In genomic region chr7:156639426-156640256, GRCh38 we compare ENCODE assay signal across 8 cellular contexts. TPM values are rescaled to one million over a fixed set of nuclear protein-coding genes. Genes with fewer than 3 reads are reported as not detected.
A peak's percentile ranks its signal among the peaks of the same experiment; 100 is the strongest.
DNase-seq lines count a peak whose midpoint lies in the region; ATAC-seq lines count a peak whose summit lies in the region.

No MANE protein-coding gene starts in this region.

- DNase-seq in CD4-positive, CD25-positive, alpha-beta regulatory T cell: no peak
- DNase-seq in activated naive CD8-positive, alpha-beta T cell treated with anti-CD3 and anti-CD28 coated beads, Interleukin-2, amount 50 U/mL, for 24 hours: no peak
- DNase-seq in stimulated activated naive B cell treated with anti-CD40 and anti-IgM and Interleukin-4, amounts not matched to agents 10 μg/mL and 1 μg/mL and 100 μg/mL, for 72 hours: peak; percentile 3
- no peak for DNase-seq in HCEC 1CT

- peak overlapping the region; percentile 92 for H3K27ac ChIP-seq in CD4-positive, CD25-positive, alpha-beta regulatory T cell (ENCODE audit: insufficient read depth, low read length, poor library complexity, severe bottlenecking)

- H3K27me3 Mint-ChIP-seq in CD4-positive, CD25-positive, alpha-beta regulatory T cell: peaks cover 14% of the 10 kb centered on the region
- peaks cover 27% of the 10 kb centered on the region for H3K27me3 Mint-ChIP-seq in activated naive CD8-positive, alpha-beta T cell treated with anti-CD3 and anti-CD28 coated beads, Interleukin-2, amount 50 U/mL, for 24 hours
- H3K27me3 Mint-ChIP-seq in stimulated activated naive B cell treated with anti-CD40 and anti-IgM and Interleukin-4, amounts not matched to agents 10 μg/mL and 1 μg/mL and 100 μg/mL, for 72 hours: peaks cover 0 to 4% of the 10 kb centered on the region in 2 donors

- H3K4me3 ChIP-seq in CD4-positive, CD25-positive, alpha-beta regulatory T cell (ENCODE audit: low read depth, low read length): no peak overlapping the region
- peak overlapping the region; percentile 69 for H3K4me3 ChIP-seq in iPS-15b (ENCODE audit: low read depth, low read length)

- no peak for ATAC-seq in CD4-positive, CD25-positive, alpha-beta regulatory T cell (ENCODE audit: low read depth in 2 of 2)
- ATAC-seq in HG02798 (IDR thresholded peaks at IDR 0.05; ENCODE audit: poor library complexity, unreplicated experiment): peak; percentile 2
- ATAC-seq in activated naive CD8-positive, alpha-beta T cell treated with anti-CD3 and anti-CD28 coated beads, Interleukin-2, amount 50 U/mL, for 24 hours: peak; percentile 12
- peak in 1 of 2 donors; percentile 21 for ATAC-seq in stimulated activated naive B cell treated with anti-CD40 and anti-IgM and Interleukin-4, amounts not matched to agents 10 μg/mL and 1 μg/mL and 100 μg/mL, for 72 hours (replicated peaks)
- no peak for ATAC-seq in HG02885 (IDR thresholded peaks at IDR 0.05; ENCODE audit: poor library complexity, unreplicated experiment)
- no peak for ATAC-seq in HG03045 (IDR thresholded peaks at IDR 0.05; ENCODE audit: unreplicated experiment)

- no peaks in the 10 kb centered on the region for H3K36me3 ChIP-seq in CD4-positive, CD25-positive, alpha-beta regulatory T cell (ENCODE audit: control insufficient read depth, insufficient read depth, low read length)
- H3K36me3 ChIP-seq in iPS-15b (ENCODE audit: control insufficient read depth, insufficient read depth, low read length): no peaks in the 10 kb centered on the region

- no peaks in the 10 kb centered on the region for H3K9me3 ChIP-seq in CD4-positive, CD25-positive, alpha-beta regulatory T cell (ENCODE audit: control insufficient read depth in 2 of 2, low read length in 2 of 2)
- H3K9me3 ChIP-seq in iPS-15b (ENCODE audit: control insufficient read depth, insufficient read depth, low read length): no peaks in the 10 kb centered on the region

- peaks cover 4% of the 10 kb centered on the region for H3K27me3 ChIP-seq in CD4-positive, CD25-positive, alpha-beta regulatory T cell (ENCODE audit: control insufficient read depth, insufficient read depth, low read length)
- H3K27me3 ChIP-seq in iPS-15b (ENCODE audit: control insufficient read depth, insufficient read depth, low read length): peaks cover 4% of the 10 kb centered on the region

- H3K36me3 Mint-ChIP-seq in CD4-positive, CD25-positive, alpha-beta regulatory T cell: no peaks in the 10 kb centered on the region
- peaks cover 8% of the 10 kb centered on the region for H3K36me3 Mint-ChIP-seq in activated naive CD8-positive, alpha-beta T cell treated with anti-CD3 and anti-CD28 coated beads, Interleukin-2, amount 50 U/mL, for 24 hours (ENCODE audit: low read depth)
- peaks cover 8 to 22% of the 10 kb centered on the region in 2 donors for H3K36me3 Mint-ChIP-seq in stimulated activated naive B cell treated with anti-CD40 and anti-IgM and Interleukin-4, amounts not matched to agents 10 μg/mL and 1 μg/mL and 100 μg/mL, for 72 hours

- peak overlapping the region; percentile 68 for H3K9ac ChIP-seq in iPS-15b (ENCODE audit: low read depth, low read length)

- H3K27ac Mint-ChIP-seq in CD4-positive, CD25-positive, alpha-beta regulatory T cell: peak overlapping the region; percentile 54 to 90 (median 88)
- H3K27ac Mint-ChIP-seq in activated naive CD8-positive, alpha-beta T cell treated with anti-CD3 and anti-CD28 coated beads, Interleukin-2, amount 50 U/mL, for 24 hours: peak overlapping the region; percentile 83
- H3K27ac Mint-ChIP-seq in stimulated activated naive B cell treated with anti-CD40 and anti-IgM and Interleukin-4, amounts not matched to agents 10 μg/mL and 1 μg/mL and 100 μg/mL, for 72 hours: peak overlapping the region; percentile 95

- peaks cover 16 to 32% (median 17%) of the 10 kb centered on the region in 4 donors for H3K4me1 Mint-ChIP-seq in CD4-positive, CD25-positive, alpha-beta regulatory T cell
- H3K4me1 Mint-ChIP-seq in activated naive CD8-positive, alpha-beta T cell treated with anti-CD3 and anti-CD28 coated beads, Interleukin-2, amount 50 U/mL, for 24 hours: peaks cover 14% of the 10 kb centered on the region
- peaks cover 10 to 35% of the 10 kb centered on the region in 2 donors for H3K4me1 Mint-ChIP-seq in stimulated activated naive B cell treated with anti-CD40 and anti-IgM and Interleukin-4, amounts not matched to agents 10 μg/mL and 1 μg/mL and 100 μg/mL, for 72 hours

- H3K9me3 Mint-ChIP-seq in CD4-positive, CD25-positive, alpha-beta regulatory T cell: peaks cover 0 to 7% (median 2%) of the 10 kb centered on the region in 7 donors
- peaks cover 14% of the 10 kb centered on the region for H3K9me3 Mint-ChIP-seq in activated naive CD8-positive, alpha-beta T cell treated with anti-CD3 and anti-CD28 coated beads, Interleukin-2, amount 50 U/mL, for 24 hours
- H3K9me3 Mint-ChIP-seq in stimulated activated naive B cell treated with anti-CD40 and anti-IgM and Interleukin-4, amounts not matched to agents 10 μg/mL and 1 μg/mL and 100 μg/mL, for 72 hours: peaks cover 6 to 7% of the 10 kb centered on the region in 2 donors

- peaks cover 18% of the 10 kb centered on the region for H3K4me1 ChIP-seq in CD4-positive, CD25-positive, alpha-beta regulatory T cell (ENCODE audit: control insufficient read depth, insufficient read depth, low read length, poor library complexity, severe bottlenecking)
- H3K4me1 ChIP-seq in iPS-15b (ENCODE audit: control insufficient read depth, insufficient read depth, low read length): peaks cover 9% of the 10 kb centered on the region

- peak overlapping the region; percentile 79 to 90 (median 88) for H3K4me3 Mint-ChIP-seq in CD4-positive, CD25-positive, alpha-beta regulatory T cell
- peak overlapping the region; percentile 75 for H3K4me3 Mint-ChIP-seq in activated naive CD8-positive, alpha-beta T cell treated with anti-CD3 and anti-CD28 coated beads, Interleukin-2, amount 50 U/mL, for 24 hours
- H3K4me3 Mint-ChIP-seq in stimulated activated naive B cell treated with anti-CD40 and anti-IgM and Interleukin-4, amounts not matched to agents 10 μg/mL and 1 μg/mL and 100 μg/mL, for 72 hours: peak overlapping the region; percentile 89 to 94

RNA-seq across cellular contexts. Expression of gene RNF32, which starts 0.9 kb away (rescaled TPM):
- total RNA-seq in CD4-positive, CD25-positive, alpha-beta regulatory T cell: 0.81 TPM
- 1 to 10 TPM; 1.4 to 5.4 (median 1.7) TPM for polyA plus RNA-seq in CD4-positive, CD25-positive, alpha-beta regulatory T cell

Comparison
In these comparisons a context has a peak if more than half of its experiments do, and no peak if none do; other contexts are left out.
1. ATAC-seq: peak in HG02798 (single experiment) and activated naive CD8-positive, alpha-beta T cell treated with anti-CD3 and anti-CD28 coated beads, Interleukin-2, amount 50 U/mL, for 24 hours (single experiment); none in CD4-positive, CD25-positive, alpha-beta regulatory T cell (0 of 2), HG02885 (single experiment) and HG03045 (single experiment).
2. Peak in every context shown above with its lines, with median percentiles within 50 percentile points of each other: H3K27ac Mint-ChIP-seq and H3K4me3 Mint-ChIP-seq.